8 cellular contexts compared by ENCODE assay signal in the genomic region with DNA sequence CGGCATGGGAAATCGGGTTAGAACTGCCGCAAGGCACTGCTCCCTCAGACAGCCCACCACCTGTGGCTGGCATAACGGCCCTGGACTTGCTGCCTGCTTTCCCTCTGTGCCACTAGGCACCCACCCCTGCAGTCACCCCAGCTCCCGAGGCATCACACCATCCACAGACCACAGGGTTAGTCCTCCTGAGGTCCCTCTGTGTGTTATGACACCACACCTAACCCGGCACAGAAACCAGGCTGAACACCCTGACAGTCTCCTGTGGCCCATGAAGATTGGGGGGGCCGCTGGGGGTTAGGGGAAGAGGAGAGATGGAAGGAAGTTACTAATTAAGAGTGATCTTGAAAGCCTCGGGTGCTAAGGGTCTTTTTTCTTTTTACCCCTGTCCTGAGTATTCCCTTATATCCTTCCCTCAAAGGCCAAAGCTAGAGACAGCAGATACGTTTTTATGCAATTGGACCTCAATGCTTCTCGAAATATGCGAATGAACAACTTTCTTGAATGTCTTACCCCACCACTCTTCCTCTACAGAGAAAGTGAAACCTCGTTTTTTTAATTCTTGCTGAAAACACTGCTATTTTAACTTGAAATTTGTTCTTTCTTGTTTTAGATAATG. TPM values are rescaled to one million over a fixed set of nuclear protein-coding genes. Genes with fewer than 3 reads are reported as not detected.
DNase-seq lines count a peak whose midpoint lies in the region; ATAC-seq and TF ChIP-seq lines count a peak whose summit lies in the region.

No MANE protein-coding gene starts in this region.

- CTCF ChIA-PET in MCF 10A (lab: Yijun Ruan, JAX) = interaction anchor here (0.7 to 0.8 kb wide), 2 partner anchors 67 to 1327 kb away, joined by 3 read pairs; no protein-coding TSS in a partner anchor

- H3K27me3 Mint-ChIP-seq in MCF 10A (ENCODE audit: insufficient read depth, unreplicated experiment) = no peaks in the 10 kb centered on the region

- peak; percentile 52 for ATAC-seq in GM21529 (IDR thresholded peaks at IDR 0.05; ENCODE audit: unreplicated experiment)
- ATAC-seq in GM19035 (IDR thresholded peaks at IDR 0.05; ENCODE audit: unreplicated experiment) = no peak

- H3K27me3 ChIP-seq in SU-DHL-6 (ENCODE audit: low read length) = no peaks in the 10 kb centered on the region

- H3K9me2 ChIP-seq in SU-DHL-6 (replicated peaks; ENCODE audit: insufficient read depth, low read length) = no peaks in the 10 kb centered on the region

- H3K36me3 Mint-ChIP-seq in MCF 10A (ENCODE audit: insufficient read depth, unreplicated experiment) = no peaks in the 10 kb centered on the region

- H3K27ac Mint-ChIP-seq in MCF 10A (ENCODE audit: low read depth, unreplicated experiment) = peak overlapping the region; percentile 81

- H3K27ac ChIP-seq in SU-DHL-6 (ENCODE audit: low read depth, low read length) = peak overlapping the region; percentile 33

- H3K9ac ChIP-seq in SU-DHL-6 (ENCODE audit: low read length) = peak overlapping the region; percentile 26

- H3K4me3 ChIP-seq in SU-DHL-6 (ENCODE audit: insufficient read depth, low read length, poor library complexity, severe bottlenecking) = peak overlapping the region; percentile 32

- intact Hi-C loops in MCF 10A (cut with micrococcal nuclease) = loop anchor here (2.0 kb wide), 1 partner anchor 26 kb away; no protein-coding TSS in a partner anchor

- no peak for TF ChIP-seq CTCF in SU-DHL-6 (IDR thresholded peaks at IDR 0.05; ENCODE audit: insufficient read depth, low read length, poor library complexity, severe bottlenecking)
- TF ChIP-seq CTCF in MCF 10A (IDR thresholded peaks at IDR 0.05; ENCODE audit: unreplicated experiment) = no peak

- H3K4me1 Mint-ChIP-seq in MCF 10A (ENCODE audit: insufficient read depth, unreplicated experiment) = peaks cover 21% of the 10 kb centered on the region

- peak overlapping the region; percentile 68 for H3K4me3 Mint-ChIP-seq in MCF 10A (ENCODE audit: unreplicated experiment)

- H3F3A ChIP-seq in SU-DHL-6 (ENCODE audit: insufficient read depth) = peaks cover 9% of the 10 kb centered on the region

- no peaks in the 10 kb centered on the region; the same call in 1 of the 2 replicates for H4K20me1 ChIP-seq in SU-DHL-6 (ENCODE audit: low read depth, low read length)

- no peak overlapping the region for H2AFZ ChIP-seq in SU-DHL-6 (ENCODE audit: low read depth, low read length, severe bottlenecking)

- H3K9me3 ChIP-seq in SU-DHL-6 (ENCODE audit: insufficient read depth, low read length) = no peaks in the 10 kb centered on the region

- peaks cover 37% of the 10 kb centered on the region for H3K79me2 ChIP-seq in SU-DHL-6 (ENCODE audit: insufficient read depth, low read length)

- H3K4me2 ChIP-seq in SU-DHL-6 (ENCODE audit: low read depth, low read length, poor library complexity, severe bottlenecking) = peak overlapping the region; percentile 72

- no peaks in the 10 kb centered on the region for H3K9me3 Mint-ChIP-seq in MCF 10A (ENCODE audit: unreplicated experiment)

- DNase-seq in MCF 10A (ENCODE audit: unreplicated experiment) = peak; percentile 41
- peak; percentile 24 for DNase-seq in pons (ENCODE audit: low spot score)
- DNase-seq in SW480 (ENCODE audit: low spot score) = no peak
- no peak for DNase-seq in NCI-H345 treated with DMSO at 0.1 percent for 48 hours (lab: John Stamatoyannopoulos, UW; ENCODE audit: unreplicated experiment)
- DNase-seq in medulla oblongata (ENCODE audit: extremely low spot score) = no peak

- POLR2A ChIA-PET in MCF 10A (lab: Yijun Ruan, JAX) = interaction anchor here (0.6 to 2.1 kb wide), 10 partner anchors 9 to 109 kb away, joined by 3 to 11 read pairs (median 4); a partner anchor contains a TSS

- no TSS peak for BruUV-seq in MCF 10A (replicated peaks; lab: Mats Ljungman, UMichigan)

- no peaks in the 10 kb centered on the region for H3K36me3 ChIP-seq in SU-DHL-6 (ENCODE audit: low read length)

RNA-seq across cellular contexts. Expression of a gene that starts 7.0 kb away (rescaled TPM):
- 32.8 and 38.5 TPM in 2 replicates for total RNA-seq in MCF 10A (2022)

Comparison
In these comparisons a context has a peak if more than half of its experiments do, and no peak if none do; other contexts are left out.
1. DNase-seq: peak in MCF 10A (single experiment) and pons (single experiment); none in SW480 (single experiment), NCI-H345 treated with DMSO at 0.1 percent for 48 hours (single experiment) and medulla oblongata (single experiment).